1 cellular context compared by ENCODE assay signal in the genomic region with DNA sequence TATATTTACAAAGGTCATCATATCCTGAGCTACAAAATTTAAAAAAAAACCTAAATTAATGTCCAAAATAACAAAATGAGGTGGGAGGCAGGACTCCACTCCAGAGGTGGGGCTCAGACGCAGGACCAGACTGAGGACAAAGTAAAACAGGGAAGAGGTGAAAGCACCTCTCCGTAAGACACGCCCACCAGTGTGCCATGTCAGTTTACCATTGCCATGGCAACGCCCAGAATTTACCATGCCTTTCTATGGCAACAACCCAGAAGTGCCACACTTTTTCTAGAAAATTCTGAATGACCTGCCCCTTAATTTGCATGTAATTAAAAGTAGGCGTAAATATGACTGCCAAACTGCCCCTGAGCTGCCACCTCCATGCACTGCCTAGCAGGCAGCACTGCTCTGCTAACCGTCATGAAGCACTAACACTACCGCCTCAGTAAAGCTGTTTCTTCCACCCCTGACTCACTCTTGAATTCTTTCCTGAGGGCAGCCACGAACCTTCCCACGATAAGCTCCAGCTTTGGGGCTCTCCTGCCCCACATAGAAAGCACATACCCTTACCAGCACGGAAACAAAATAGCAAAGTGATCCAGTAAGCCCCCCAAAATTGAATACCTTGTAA.
TF ChIP-seq lines count a peak whose summit lies in the region.

No MANE protein-coding gene starts in this region.

TF ChIP-seq in A549, 52 proteins besides CTCF, POLR2A, EP300 and RAD21 (continued from another document):
- TF ChIP-seq, protein P1, sequence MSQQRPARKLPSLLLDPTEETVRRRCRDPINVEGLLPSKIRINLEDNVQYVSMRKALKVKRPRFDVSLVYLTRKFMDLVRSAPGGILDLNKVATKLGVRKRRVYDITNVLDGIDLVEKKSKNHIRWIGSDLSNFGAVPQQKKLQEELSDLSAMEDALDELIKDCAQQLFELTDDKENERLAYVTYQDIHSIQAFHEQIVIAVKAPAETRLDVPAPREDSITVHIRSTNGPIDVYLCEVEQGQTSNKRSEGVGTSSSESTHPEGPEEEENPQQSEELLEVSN (IDR thresholded peaks at IDR 0.05; ENCODE audit: borderline replicate concordance, low read depth) = no peak
- no peak for TF ChIP-seq TFCP2L1 (CRISPR knock-in tag; IDR thresholded peaks at IDR 0.05)
- no peak for TF ChIP-seq FOSL2 (IDR thresholded peaks at IDR 0.05)
- TF ChIP-seq FOSL2 (CRISPR knock-in tag; IDR thresholded peaks at IDR 0.05) = no peak
- TF ChIP-seq RARB (CRISPR knock-in tag; IDR thresholded peaks at IDR 0.05) = no peak
- no peak for TF ChIP-seq HOXB13 (CRISPR knock-in tag; IDR thresholded peaks at IDR 0.05; ENCODE audit: low read depth)
- TF ChIP-seq MAFK (IDR thresholded peaks at IDR 0.05; ENCODE audit: partially characterized antibody) = no peak
